In genomic region chr6:108895591-108895990, GRCh38 we compare ENCODE assay signal across 8 cellular contexts. TPM values are rescaled to one million over a fixed set of nuclear protein-coding genes. Genes with fewer than 3 reads are reported as not detected.
DNase-seq lines count a peak whose midpoint lies in the region; ATAC-seq and TF ChIP-seq lines count a peak whose summit lies in the region.

No MANE protein-coding gene starts in this region.

- H2BK5ac ChIP-seq in neuronal stem cell (ENCODE audit: low read length): no peak overlapping the region

- no peak overlapping the region for H4K8ac ChIP-seq in neuronal stem cell (ENCODE audit: low read depth, low read length)

- H4K91ac ChIP-seq in neuronal stem cell (ENCODE audit: low read depth, low read length, poor library complexity): no peak overlapping the region

- peaks cover 14% of the 10 kb centered on the region for H3K27me3 Mint-ChIP-seq in activated CD4-positive, alpha-beta T cell treated with anti-CD3 and anti-CD28 coated beads, Interleukin-2, amount 10 ng/mL, durations not matched to agents 7 days and 5 days

- H3K9me3 Mint-ChIP-seq in activated CD4-positive, alpha-beta T cell treated with anti-CD3 and anti-CD28 coated beads, Interleukin-2, amount 10 ng/mL, durations not matched to agents 7 days and 5 days: peaks cover 1% of the 10 kb centered on the region

- H3K4me2 ChIP-seq in fibroblast of lung (ENCODE audit: extremely low read depth, insufficient read depth, low read length) (peak overlapping the region; percentile 15), neuronal stem cell (ENCODE audit: insufficient read depth, low read length, poor library complexity, severe bottlenecking) (no peak overlapping the region)

- H2BK15ac ChIP-seq in neuronal stem cell (ENCODE audit: low read length): no peak overlapping the region

- no peak overlapping the region for H2BK12ac ChIP-seq in neuronal stem cell (ENCODE audit: low read length)

- H2AFZ ChIP-seq in fibroblast of lung (ENCODE audit: low read length) (no peak overlapping the region), neuronal stem cell (ENCODE audit: low read length) (no peak overlapping the region)

- peak; percentile 29 for DNase-seq in activated CD4-positive, alpha-beta T cell treated with anti-CD3 and anti-CD28 coated beads, Interleukin-2, amount 10 ng/mL, durations not matched to agents 7 days and 5 days
- DNase-seq in activated CD4-positive, alpha-beta T cell treated with anti-CD3 and anti-CD28 coated beads for 1 hour: no peak
- no peak for DNase-seq in RWPE2 (ENCODE audit: low spot score)
- peak; percentile 20 to 64 for DNase-seq in fibroblast of lung (ENCODE audit: low read depth in 2 of 2)
- DNase-seq in thoracic aorta (ENCODE audit: low spot score): no peak
- DNase-seq in neuronal stem cell (ENCODE audit: low spot score): no peak
- no peak for DNase-seq in 8988T

- H2AK5ac ChIP-seq in neuronal stem cell (ENCODE audit: low read depth, low read length): no peak overlapping the region

- no peak overlapping the region for H3K14ac ChIP-seq in neuronal stem cell (ENCODE audit: low read length)

- no peaks in the 10 kb centered on the region for H3K79me2 ChIP-seq in fibroblast of lung (ENCODE audit: control insufficient read depth, insufficient read depth, low read length)

- H4K20me1 ChIP-seq in fibroblast of lung (ENCODE audit: control insufficient read depth, extremely low read depth, insufficient read depth, low read length): no peaks in the 10 kb centered on the region

- no CpG with 5 or more reads among the region's 1 CpG for WGBS in neuronal stem cell (ENCODE audit: extremely low coverage in 2 of 2, insufficient read length in 2 of 2, insufficient replicate concordance in 1 of 2), 2 donors

- H3K36me3 Mint-ChIP-seq in activated CD4-positive, alpha-beta T cell treated with anti-CD3 and anti-CD28 coated beads, Interleukin-2, amount 10 ng/mL, durations not matched to agents 7 days and 5 days (ENCODE audit: low read depth): peaks cover 12% of the 10 kb centered on the region

- H3K27ac ChIP-seq in RWPE2 (ENCODE audit: poor library complexity, severe bottlenecking): peak overlapping the region; percentile 68
- peak overlapping the region; percentile 74 for H3K27ac ChIP-seq in fibroblast of lung (ENCODE audit: insufficient read depth, low read length)
- peak overlapping the region; percentile 75 to 86 for H3K27ac ChIP-seq in thoracic aorta
- no peak overlapping the region for H3K27ac ChIP-seq in neuronal stem cell (replicated peaks; ENCODE audit: low read length)

- H3K4me1 Mint-ChIP-seq in activated CD4-positive, alpha-beta T cell treated with anti-CD3 and anti-CD28 coated beads, Interleukin-2, amount 10 ng/mL, durations not matched to agents 7 days and 5 days: peaks cover 38% of the 10 kb centered on the region

- H3K4me3 Mint-ChIP-seq in activated CD4-positive, alpha-beta T cell treated with anti-CD3 and anti-CD28 coated beads, Interleukin-2, amount 10 ng/mL, durations not matched to agents 7 days and 5 days: no peak overlapping the region

- no peak overlapping the region for H3K4me3 ChIP-seq in RWPE2 (ENCODE audit: severe bottlenecking)
- H3K4me3 ChIP-seq in fibroblast of lung (replicated peaks in 1 of 4; ENCODE audit: control extremely low read depth in 1 of 4, insufficient read depth in 1 of 4, low read depth in 3 of 4, low read length in 4 of 4): no peak overlapping the region
- no peak overlapping the region for H3K4me3 ChIP-seq in thoracic aorta
- H3K4me3 ChIP-seq in neuronal stem cell (ENCODE audit: low read length in 2 of 2): no peak overlapping the region

- POLR2A ChIA-PET in activated CD4-positive, alpha-beta T cell treated with anti-CD3 and anti-CD28 coated beads, Interleukin-2, amount 10 ng/mL, durations not matched to agents 7 days and 5 days (lab: Charles Lee): no interaction called here

- H3K36me3 ChIP-seq in RWPE2 (ENCODE audit: low read depth) (no peaks in the 10 kb centered on the region), fibroblast of lung (ENCODE audit: control insufficient read depth, insufficient read depth, low read length) (no peaks in the 10 kb centered on the region), thoracic aorta (no peaks in the 10 kb centered on the region), neuronal stem cell (replicated peaks in 1 of 2; ENCODE audit: control insufficient read depth in 2 of 2, insufficient read depth in 2 of 2, low read length in 2 of 2) (no peaks in the 10 kb centered on the region)

- peak overlapping the region; percentile 38 for H3K27ac Mint-ChIP-seq in activated CD4-positive, alpha-beta T cell treated with anti-CD3 and anti-CD28 coated beads, Interleukin-2, amount 10 ng/mL, durations not matched to agents 7 days and 5 days

- no peak overlapping the region for H3K18ac ChIP-seq in neuronal stem cell (ENCODE audit: low read length)

- H3K9me3 ChIP-seq in RWPE2 (ENCODE audit: severe bottlenecking) (no peaks in the 10 kb centered on the region), fibroblast of lung (ENCODE audit: control insufficient read depth, insufficient read depth, low read depth, low read length) (no peaks in the 10 kb centered on the region), thoracic aorta (no peaks in the 10 kb centered on the region), neuronal stem cell (replicated peaks in 1 of 2; ENCODE audit: control insufficient read depth in 2 of 2, insufficient read depth in 1 of 2, low read depth in 1 of 2, low read length in 2 of 2) (peaks cover 0 to 2% of the 10 kb centered on the region in 2 donors)

- H3K79me1 ChIP-seq in neuronal stem cell (ENCODE audit: low read depth, low read length): no peaks in the 10 kb centered on the region

- H3K4ac ChIP-seq in neuronal stem cell (ENCODE audit: low read length): no peak overlapping the region

- no peak for ATAC-seq in RWPE2 (ENCODE audit: low read depth)
- ATAC-seq in thoracic aorta (ENCODE audit: insufficient number of reproducible peaks, low FRiP score, low read depth): no peak
- no peak for ATAC-seq in GM19035 (IDR thresholded peaks at IDR 0.05; ENCODE audit: unreplicated experiment)

- H3K27me3 ChIP-seq in RWPE2 (ENCODE audit: insufficient read depth, poor library complexity, severe bottlenecking) (no peaks in the 10 kb centered on the region), fibroblast of lung (ENCODE audit: control insufficient read depth, insufficient read depth, low read length) (no peaks in the 10 kb centered on the region), thoracic aorta (replicated peaks; ENCODE audit: insufficient read depth) (no peaks in the 10 kb centered on the region), neuronal stem cell (ENCODE audit: control insufficient read depth in 3 of 3, insufficient read depth in 3 of 3, low read depth in 1 of 3, low read length in 3 of 3) (no peaks in the 10 kb centered on the region)

- CTCF ChIA-PET in activated CD4-positive, alpha-beta T cell treated with anti-CD3 and anti-CD28 coated beads, Interleukin-2, amount 10 ng/mL, durations not matched to agents 7 days and 5 days (lab: Charles Lee): interaction anchor here (1.4 kb wide), 1 partner anchor 354 kb away, joined by 3 read pairs; no protein-coding TSS in a partner anchor

- no peak overlapping the region for H3K23ac ChIP-seq in neuronal stem cell (ENCODE audit: low read depth, low read length, poor library complexity)

- no peak overlapping the region for H2BK120ac ChIP-seq in neuronal stem cell (ENCODE audit: low read depth, low read length)

- TF ChIP-seq CTCF in RWPE2 (IDR thresholded peaks at IDR 0.05; ENCODE audit: poor library complexity, severe bottlenecking) (no peak), fibroblast of lung (conservative IDR thresholded peaks at IDR 0.05 in 1 of 2, IDR thresholded peaks at IDR 0.05 in 1 of 2; ENCODE audit: low read depth in 1 of 2, low read length in 2 of 2) (no peak), thoracic aorta (IDR thresholded peaks at IDR 0.05) (no peak)

- H3K9ac ChIP-seq in fibroblast of lung (ENCODE audit: insufficient read depth, low read length) (no peak overlapping the region), neuronal stem cell (ENCODE audit: low read depth, low read length, poor library complexity) (no peak overlapping the region)

- H3K4me1 ChIP-seq in RWPE2 (ENCODE audit: insufficient read depth, poor library complexity, severe bottlenecking) (peaks cover 25% of the 10 kb centered on the region), fibroblast of lung (ENCODE audit: control insufficient read depth, extremely low read depth, insufficient read depth, low read length) (peaks cover 7% of the 10 kb centered on the region), thoracic aorta (ENCODE audit: control insufficient read depth in 1 of 2, low read depth in 2 of 2) (peaks cover 24 to 37% of the 10 kb centered on the region in 2 donors), neuronal stem cell (ENCODE audit: control insufficient read depth in 2 of 2, insufficient read depth in 1 of 2, low read depth in 1 of 2, low read length in 2 of 2) (peaks cover 0 to 1% of the 10 kb centered on the region in 2 donors)

RNA-seq across cellular contexts. Expression of gene ARMC2, which starts 47.4 kb away (rescaled TPM):
- total RNA-seq in activated CD4-positive, alpha-beta T cell treated with anti-CD3 and anti-CD28 coated beads, Interleukin-2, amount 10 ng/mL, durations not matched to agents 7 days and 5 days: 10 to 100 TPM in 1 of 2 experiments, 1 to 10 TPM in 1; 10.0 to 10.2 TPM
- 1.8 and 4.0 TPM in 2 replicates for total RNA-seq in fibroblast of lung
- polyA plus RNA-seq in fibroblast of lung: 2.8 and 6.2 TPM in 2 replicates
- 1.6 and 3.3 TPM in 2 replicates for polyA plus RNA-seq in fibroblast of lung (2012)
- polyA minus RNA-seq in fibroblast of lung (ENCODE audit: low replicate concordance): not detected in 2 replicates
- 10 to 100 TPM; 11.5 to 22.5 TPM for total RNA-seq in thoracic aorta
- polyA plus RNA-seq in neuronal stem cell (2013, experiment 1 of 2): 5.5 TPM
- 6.1 TPM for polyA plus RNA-seq in neuronal stem cell (2013, experiment 2 of 2)

Comparison
In these comparisons a context has a peak if more than half of its experiments do, and no peak if none do; other contexts are left out.
1. DNase-seq: peak in activated CD4-positive, alpha-beta T cell treated with anti-CD3 and anti-CD28 coated beads, Interleukin-2, amount 10 ng/mL, durations not matched to agents 7 days and 5 days (single experiment) and fibroblast of lung (2 of 2); none in activated CD4-positive, alpha-beta T cell treated with anti-CD3 and anti-CD28 coated beads for 1 hour (single experiment), RWPE2 (single experiment), thoracic aorta (single experiment), neuronal stem cell (single experiment) and 8988T (single experiment).